23 cellular contexts compared by ENCODE assay signal in genomic region chr6:9455794-9456193, GRCh38.
DNase-seq lines count a peak whose midpoint lies in the region; ATAC-seq and TF ChIP-seq lines count a peak whose summit lies in the region.
"Had no signal": no experiment of that assay in that cellular context is flagged by ENCODE, and none has a peak within 500 bp of the region (broad histone marks: within the 10 kb centered on the region; RNA-seq: fewer than 3 reads in every experiment).

No MANE protein-coding gene starts in this region.

- no peak overlapping the region for H4K8ac ChIP-seq in H9 (replicated peaks; ENCODE audit: insufficient read length, low read depth, low read length)

- H3T11ph ChIP-seq in H9 (ENCODE audit: low read length), result no peak overlapping the region

- WGBS in H9 (ENCODE audit: extremely low coverage, insufficient read length, low lambda C conversion rate), result no CpG with 5 or more reads among the region's 5 CpGs

- H2BK20ac ChIP-seq in H9 (ENCODE audit: low read depth, low read length, poor library complexity, severe bottlenecking), result no peak overlapping the region

- no peak overlapping the region for H2BK120ac ChIP-seq in H9 (ENCODE audit: low read depth, low read length, poor library complexity, severe bottlenecking)

- TF ChIP-seq CTCF in H9 (conservative IDR thresholded peaks at IDR 0.05) (no peak), brain (conservative IDR thresholded peaks at IDR 0.05) (no peak), nephron progenitor cell (IDR thresholded peaks at IDR 0.05) (no peak)

- H3K4me3 Mint-ChIP-seq in H9 (peak overlapping the region in 1 of 2 experiments; percentile 55; a peak in 3 of 5 replicates), brain (peak overlapping the region in 3 of 5 experiments; percentile 38 to 70 (median 60)), nephron progenitor cell (peak overlapping the region; percentile 48)
- H3K4me3 Mint-ChIP-seq: activated naive CD8-positive, alpha-beta T cell treated with anti-CD3 and anti-CD28 coated beads, Interleukin-2, amount 50 U/mL, for 24 hours; CD4-positive, CD25-positive, alpha-beta regulatory T cell; nephron; T-helper 17 cell had no signal

- H2BK12ac ChIP-seq in H9 (ENCODE audit: insufficient read length, low read depth, low read length), result no peak overlapping the region

- H3K27ac Mint-ChIP-seq in H9 (peak overlapping the region; percentile 93 to 99 (median 98); a peak in 6 of 7 replicates), brain (peak overlapping the region in 4 of 5 experiments; percentile 33 to 87 (median 60)), nephron progenitor cell (peak overlapping the region; percentile 77)
- H3K27ac Mint-ChIP-seq: activated naive CD8-positive, alpha-beta T cell treated with anti-CD3 and anti-CD28 coated beads, Interleukin-2, amount 50 U/mL, for 24 hours; activated T-helper 2 cell treated with anti-CD3 and anti-CD28 coated beads, Interferon-gamma antibody, Interleukin-2, Interleukin-4, amounts not matched to agents 10 μg/mL and 5 μg/mL and 100 μg/mL, durations not matched to agents 14 hours and 24 hours and 36 hours; CD4-positive, CD25-positive, alpha-beta regulatory T cell; nephron; progenitor cell of endocrine pancreas; T-helper 17 cell had no signal

- H2BK15ac ChIP-seq in H9 (ENCODE audit: low read depth, low read length), result no peak overlapping the region

- H3K27me3 Mint-ChIP-seq in H9 (ENCODE audit: low read depth) (no peaks in the 10 kb centered on the region), brain (peaks cover 8% of the 10 kb centered on the region), nephron progenitor cell (ENCODE audit: low read depth, poor library complexity) (no peaks in the 10 kb centered on the region)
- H3K27me3 Mint-ChIP-seq: activated naive CD8-positive, alpha-beta T cell treated with anti-CD3 and anti-CD28 coated beads, Interleukin-2, amount 50 U/mL, for 24 hours; CD4-positive, CD25-positive, alpha-beta regulatory T cell; progenitor cell of endocrine pancreas; T-helper 17 cell had no signal

- H3K9me3 Mint-ChIP-seq in H9 (peaks cover 3 to 8% of the 10 kb centered on the region in 2 experiments; a peak in 4 of 5 replicates), brain (peaks cover 0 to 2% (median 0%) of the 10 kb centered on the region in 5 experiments), nephron progenitor cell (no peaks in the 10 kb centered on the region)
- H3K9me3 Mint-ChIP-seq: activated naive CD8-positive, alpha-beta T cell treated with anti-CD3 and anti-CD28 coated beads, Interleukin-2, amount 50 U/mL, for 24 hours; activated T-helper 2 cell treated with anti-CD3 and anti-CD28 coated beads, Interferon-gamma antibody, Interleukin-2, Interleukin-4, amounts not matched to agents 10 μg/mL and 5 μg/mL and 100 μg/mL, durations not matched to agents 14 hours and 24 hours and 36 hours; nephron had no signal

- no peak overlapping the region for H3K9ac ChIP-seq in H9 (ENCODE audit: extremely low read depth, insufficient read length, low read length)

- no peaks in the 10 kb centered on the region for H3K9me3 ChIP-seq in H9 (ENCODE audit: control insufficient read depth, low read depth, low read length)
- H3K9me3 ChIP-seq: colonic mucosa, Peyer's patch had no signal

- peaks cover 3% of the 10 kb centered on the region; the same call in 1 of the 2 replicates for H3K4me1 ChIP-seq in H9 (ENCODE audit: insufficient read depth, low read length)
- H3K4me1 ChIP-seq: colonic mucosa, Peyer's patch had no signal

- H3K4ac ChIP-seq in H9 (ENCODE audit: low read depth, low read length), result no peak overlapping the region

- H3K4me2 ChIP-seq in H9 (ENCODE audit: insufficient read depth, insufficient read length, low read length), result no peak overlapping the region

- H4K5ac ChIP-seq in H9 (ENCODE audit: insufficient read length, low read depth, low read length), result no peak overlapping the region

- DNase-seq in H9 (no peak), NCI-H345 treated with DMSO at 0.1 percent for 48 hours (lab: John Stamatoyannopoulos, UW; ENCODE audit: unreplicated experiment) (peak; percentile 26), nephron progenitor cell (no peak), left ventricle myocardium superior (no peak)
- DNase-seq: activated CD8-positive, alpha-beta memory T cell treated with anti-CD3 and anti-CD28 coated beads, Interleukin-2, amount 50 U/mL, for 4 hours; activated naive CD8-positive, alpha-beta T cell treated with anti-CD3 and anti-CD28 coated beads, Interleukin-2, amount 50 U/mL, for 24 hours; brain microvascular endothelial cell; CD4-positive, CD25-positive, alpha-beta regulatory T cell; colonic mucosa; DMS 273 treated with DMSO at 0.1 percent for 48 hours; KG1; left colon; midbrain; NCI-H1436 treated with DMSO at 0.1 percent for 48 hours; NCI-H226; Peyer's patch; T-helper 17 cell had no signal

- H3K79me2 ChIP-seq in H9 (ENCODE audit: insufficient read depth, low read length), result no peaks in the 10 kb centered on the region

- H3K36me3 Mint-ChIP-seq in H9 (ENCODE audit: insufficient read depth in 1 of 3, low read depth in 3 of 3) (peaks cover 2 to 10% (median 3%) of the 10 kb centered on the region in 3 experiments; a peak in 3 of 7 replicates), brain (no peaks in the 10 kb centered on the region), nephron progenitor cell (ENCODE audit: low read depth) (no peaks in the 10 kb centered on the region)
- H3K36me3 Mint-ChIP-seq: CD4-positive, CD25-positive, alpha-beta regulatory T cell had no signal

- H3K4me1 Mint-ChIP-seq in H9, result peaks cover 52 to 61% of the 10 kb centered on the region in 2 experiments
- peaks cover 34% of the 10 kb centered on the region for H3K4me1 Mint-ChIP-seq in brain
- H3K4me1 Mint-ChIP-seq in nephron progenitor cell, result peaks cover 17% of the 10 kb centered on the region
- H3K4me1 Mint-ChIP-seq: activated naive CD8-positive, alpha-beta T cell treated with anti-CD3 and anti-CD28 coated beads, Interleukin-2, amount 50 U/mL, for 24 hours; nephron; T-helper 17 cell had no signal

- no peak overlapping the region for H2BK5ac ChIP-seq in H9 (ENCODE audit: insufficient read length, low read length)

- H3K23ac ChIP-seq in H9 (ENCODE audit: insufficient read length, low read depth, low read length), result no peak overlapping the region

- H3K27ac ChIP-seq in H9 (ENCODE audit: insufficient read length, low read depth, low read length), result no peak overlapping the region
- H3K27ac ChIP-seq: brain microvascular endothelial cell, colonic mucosa, Peyer's patch had no signal

- no peaks in the 10 kb centered on the region for H3K79me1 ChIP-seq in H9 (ENCODE audit: insufficient read depth, low read depth, low read length, poor library complexity, severe bottlenecking)

- intact Hi-C loops in left ventricle myocardium superior (cut with micrococcal nuclease), result no loop called here

- ATAC-seq in HG02973 (IDR thresholded peaks at IDR 0.05; ENCODE audit: unreplicated experiment) (no peak), left ventricle myocardium superior (no peak), GM21737 (IDR thresholded peaks at IDR 0.05; ENCODE audit: unreplicated experiment) (no peak)
- ATAC-seq: activated naive CD8-positive, alpha-beta T cell treated with anti-CD3 and anti-CD28 coated beads, Interleukin-2, amount 50 U/mL, for 24 hours; left colon; T-helper 17 cell had no signal

- no peak overlapping the region for H2AFZ ChIP-seq in H9 (ENCODE audit: low read length)

- no peak overlapping the region for H3K14ac ChIP-seq in H9 (ENCODE audit: insufficient read depth, low read length)

- H3K18ac ChIP-seq in H9 (ENCODE audit: insufficient read length, low read depth, low read length), result no peak overlapping the region

- H3K56ac ChIP-seq in H9 (ENCODE audit: insufficient read length, low read depth, low read length), result no peak overlapping the region

- H3K27me3 ChIP-seq in H9 (ENCODE audit: insufficient read depth, low read length), result no peaks in the 10 kb centered on the region
- H3K27me3 ChIP-seq: brain microvascular endothelial cell, colonic mucosa, Peyer's patch had no signal

- no peak overlapping the region for H2AK5ac ChIP-seq in H9 (ENCODE audit: insufficient read length, low read length)

- no peak overlapping the region for H4K91ac ChIP-seq in H9 (ENCODE audit: insufficient read length, low read depth, low read length)

- H4K20me1 ChIP-seq in H9 (ENCODE audit: control insufficient read depth, insufficient read depth, insufficient read length), result no peaks in the 10 kb centered on the region

- no peaks in the 10 kb centered on the region for H3K23me2 ChIP-seq in H9 (ENCODE audit: insufficient read length, low read depth, low read length, poor library complexity, severe bottlenecking)
